In the genomic region with DNA sequence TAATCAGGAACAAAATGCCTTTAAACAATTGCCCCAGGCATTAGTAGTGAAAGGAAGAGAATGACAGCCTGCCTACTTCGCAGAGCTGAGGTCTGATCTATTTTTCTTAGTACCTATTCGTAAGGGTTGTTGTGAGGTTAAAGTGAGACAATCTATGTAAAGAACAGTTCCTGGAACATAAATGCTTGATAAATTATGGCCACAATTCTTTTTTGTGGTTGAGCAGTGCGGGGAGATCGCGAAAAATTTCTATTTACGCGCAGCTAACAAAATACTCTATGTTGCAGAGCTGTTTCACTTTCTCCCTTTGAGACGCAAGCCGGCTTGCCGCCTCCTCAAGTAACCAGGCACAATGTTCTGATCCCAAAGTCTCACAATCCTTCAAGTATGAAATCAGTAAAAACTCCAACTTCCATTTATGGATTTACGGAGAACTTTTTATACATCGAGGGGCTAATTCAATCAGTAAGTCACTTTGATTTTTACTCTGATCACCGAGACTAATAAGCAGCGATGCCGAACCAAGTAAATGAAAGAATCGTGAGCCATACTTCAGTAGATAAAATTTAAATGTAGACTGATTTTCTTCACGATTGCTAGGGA, we compare ENCODE assay signal across 1 cellular context.
TF ChIP-seq lines count a peak whose summit lies in the region.

No MANE protein-coding gene starts in this region.

TF ChIP-seq in WTC11, 78 proteins besides CTCF, POLR2A, EP300 and RAD21 (continued from another document):
- TF ChIP-seq, protein P1, sequence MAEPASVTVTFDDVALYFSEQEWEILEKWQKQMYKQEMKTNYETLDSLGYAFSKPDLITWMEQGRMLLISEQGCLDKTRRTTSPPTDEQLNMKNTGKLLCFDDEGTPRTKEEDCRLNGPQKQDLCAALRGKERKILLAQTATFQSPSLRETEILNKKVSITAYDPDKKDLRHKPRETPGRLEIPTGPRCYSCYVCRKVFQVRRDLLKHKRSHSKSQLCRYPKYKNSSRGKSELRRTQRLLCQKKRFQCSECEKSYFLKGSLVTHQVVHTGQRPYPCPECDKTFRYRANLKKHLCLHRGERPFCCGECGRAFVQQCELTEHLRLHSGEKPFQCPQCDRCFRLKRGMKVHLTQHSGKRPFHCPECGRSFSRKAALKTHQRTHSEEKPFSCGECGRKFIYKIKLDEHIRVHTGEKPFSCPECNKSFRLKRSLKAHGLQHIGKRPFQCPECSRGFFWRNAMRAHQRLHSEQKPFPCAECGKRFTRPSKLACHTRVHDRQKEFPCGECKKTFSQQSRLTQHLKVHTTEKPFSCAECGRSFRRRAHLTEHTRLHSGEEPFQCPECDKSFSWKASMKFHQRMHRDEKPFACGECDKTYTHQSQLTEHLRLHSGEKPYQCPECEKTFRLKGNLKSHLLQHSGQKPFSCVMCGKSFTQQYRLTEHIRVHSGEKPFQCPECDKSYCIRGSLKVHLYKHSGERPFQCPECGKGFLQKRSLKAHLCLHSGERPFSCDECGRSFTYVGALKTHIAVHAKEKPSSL (CRISPR knock-in tag; conservative IDR thresholded peaks at IDR 0.05), result no peak
- TF ChIP-seq MXD4 (CRISPR knock-in tag; IDR thresholded peaks at IDR 0.05; ENCODE audit: borderline replicate concordance) (no peak), OVOL2 (CRISPR knock-in tag; IDR thresholded peaks at IDR 0.05; ENCODE audit: borderline replicate concordance) (no peak), GRHL2 (CRISPR knock-in tag; IDR thresholded peaks at IDR 0.05; ENCODE audit: insufficient replicate concordance, severe bottlenecking) (no peak), CREB1 (CRISPR knock-in tag; IDR thresholded peaks at IDR 0.05) (no peak)
- TF ChIP-seq, protein P2, sequence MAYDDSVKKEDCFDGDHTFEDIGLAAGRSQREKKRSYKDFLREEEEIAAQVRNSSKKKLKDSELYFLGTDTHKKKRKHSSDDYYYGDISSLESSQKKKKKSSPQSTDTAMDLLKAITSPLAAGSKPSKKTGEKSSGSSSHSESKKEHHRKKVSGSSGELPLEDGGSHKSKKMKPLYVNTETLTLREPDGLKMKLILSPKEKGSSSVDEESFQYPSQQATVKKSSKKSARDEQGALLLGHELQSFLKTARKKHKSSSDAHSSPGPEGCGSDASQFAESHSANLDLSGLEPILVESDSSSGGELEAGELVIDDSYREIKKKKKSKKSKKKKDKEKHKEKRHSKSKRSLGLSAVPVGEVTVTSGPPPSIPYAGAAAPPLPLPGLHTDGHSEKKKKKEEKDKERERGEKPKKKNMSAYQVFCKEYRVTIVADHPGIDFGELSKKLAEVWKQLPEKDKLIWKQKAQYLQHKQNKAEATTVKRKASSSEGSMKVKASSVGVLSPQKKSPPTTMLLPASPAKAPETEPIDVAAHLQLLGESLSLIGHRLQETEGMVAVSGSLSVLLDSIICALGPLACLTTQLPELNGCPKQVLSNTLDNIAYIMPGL (CRISPR knock-in tag; IDR thresholded peaks at IDR 0.05), result no peak
- TF ChIP-seq, protein P3, sequence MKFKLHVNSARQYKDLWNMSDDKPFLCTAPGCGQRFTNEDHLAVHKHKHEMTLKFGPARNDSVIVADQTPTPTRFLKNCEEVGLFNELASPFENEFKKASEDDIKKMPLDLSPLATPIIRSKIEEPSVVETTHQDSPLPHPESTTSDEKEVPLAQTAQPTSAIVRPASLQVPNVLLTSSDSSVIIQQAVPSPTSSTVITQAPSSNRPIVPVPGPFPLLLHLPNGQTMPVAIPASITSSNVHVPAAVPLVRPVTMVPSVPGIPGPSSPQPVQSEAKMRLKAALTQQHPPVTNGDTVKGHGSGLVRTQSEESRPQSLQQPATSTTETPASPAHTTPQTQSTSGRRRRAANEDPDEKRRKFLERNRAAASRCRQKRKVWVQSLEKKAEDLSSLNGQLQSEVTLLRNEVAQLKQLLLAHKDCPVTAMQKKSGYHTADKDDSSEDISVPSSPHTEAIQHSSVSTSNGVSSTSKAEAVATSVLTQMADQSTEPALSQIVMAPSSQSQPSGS (CRISPR knock-in tag; IDR thresholded peaks at IDR 0.05; ENCODE audit: borderline replicate concordance, low read depth), result no peak
- TF ChIP-seq, protein P4, sequence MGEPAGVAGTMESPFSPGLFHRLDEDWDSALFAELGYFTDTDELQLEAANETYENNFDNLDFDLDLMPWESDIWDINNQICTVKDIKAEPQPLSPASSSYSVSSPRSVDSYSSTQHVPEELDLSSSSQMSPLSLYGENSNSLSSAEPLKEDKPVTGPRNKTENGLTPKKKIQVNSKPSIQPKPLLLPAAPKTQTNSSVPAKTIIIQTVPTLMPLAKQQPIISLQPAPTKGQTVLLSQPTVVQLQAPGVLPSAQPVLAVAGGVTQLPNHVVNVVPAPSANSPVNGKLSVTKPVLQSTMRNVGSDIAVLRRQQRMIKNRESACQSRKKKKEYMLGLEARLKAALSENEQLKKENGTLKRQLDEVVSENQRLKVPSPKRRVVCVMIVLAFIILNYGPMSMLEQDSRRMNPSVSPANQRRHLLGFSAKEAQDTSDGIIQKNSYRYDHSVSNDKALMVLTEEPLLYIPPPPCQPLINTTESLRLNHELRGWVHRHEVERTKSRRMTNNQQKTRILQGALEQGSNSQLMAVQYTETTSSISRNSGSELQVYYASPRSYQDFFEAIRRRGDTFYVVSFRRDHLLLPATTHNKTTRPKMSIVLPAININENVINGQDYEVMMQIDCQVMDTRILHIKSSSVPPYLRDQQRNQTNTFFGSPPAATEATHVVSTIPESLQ (CRISPR knock-in tag; IDR thresholded peaks at IDR 0.05), result no peak
- TF ChIP-seq, protein P5, sequence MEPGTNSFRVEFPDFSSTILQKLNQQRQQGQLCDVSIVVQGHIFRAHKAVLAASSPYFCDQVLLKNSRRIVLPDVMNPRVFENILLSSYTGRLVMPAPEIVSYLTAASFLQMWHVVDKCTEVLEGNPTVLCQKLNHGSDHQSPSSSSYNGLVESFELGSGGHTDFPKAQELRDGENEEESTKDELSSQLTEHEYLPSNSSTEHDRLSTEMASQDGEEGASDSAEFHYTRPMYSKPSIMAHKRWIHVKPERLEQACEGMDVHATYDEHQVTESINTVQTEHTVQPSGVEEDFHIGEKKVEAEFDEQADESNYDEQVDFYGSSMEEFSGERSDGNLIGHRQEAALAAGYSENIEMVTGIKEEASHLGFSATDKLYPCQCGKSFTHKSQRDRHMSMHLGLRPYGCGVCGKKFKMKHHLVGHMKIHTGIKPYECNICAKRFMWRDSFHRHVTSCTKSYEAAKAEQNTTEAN (CRISPR knock-in tag; IDR thresholded peaks at IDR 0.05), result no peak
- TF ChIP-seq, protein P6, sequence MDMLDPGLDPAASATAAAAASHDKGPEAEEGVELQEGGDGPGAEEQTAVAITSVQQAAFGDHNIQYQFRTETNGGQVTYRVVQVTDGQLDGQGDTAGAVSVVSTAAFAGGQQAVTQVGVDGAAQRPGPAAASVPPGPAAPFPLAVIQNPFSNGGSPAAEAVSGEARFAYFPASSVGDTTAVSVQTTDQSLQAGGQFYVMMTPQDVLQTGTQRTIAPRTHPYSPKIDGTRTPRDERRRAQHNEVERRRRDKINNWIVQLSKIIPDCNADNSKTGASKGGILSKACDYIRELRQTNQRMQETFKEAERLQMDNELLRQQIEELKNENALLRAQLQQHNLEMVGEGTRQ (CRISPR knock-in tag; IDR thresholded peaks at IDR 0.05), result no peak
- TF ChIP-seq, protein P7, sequence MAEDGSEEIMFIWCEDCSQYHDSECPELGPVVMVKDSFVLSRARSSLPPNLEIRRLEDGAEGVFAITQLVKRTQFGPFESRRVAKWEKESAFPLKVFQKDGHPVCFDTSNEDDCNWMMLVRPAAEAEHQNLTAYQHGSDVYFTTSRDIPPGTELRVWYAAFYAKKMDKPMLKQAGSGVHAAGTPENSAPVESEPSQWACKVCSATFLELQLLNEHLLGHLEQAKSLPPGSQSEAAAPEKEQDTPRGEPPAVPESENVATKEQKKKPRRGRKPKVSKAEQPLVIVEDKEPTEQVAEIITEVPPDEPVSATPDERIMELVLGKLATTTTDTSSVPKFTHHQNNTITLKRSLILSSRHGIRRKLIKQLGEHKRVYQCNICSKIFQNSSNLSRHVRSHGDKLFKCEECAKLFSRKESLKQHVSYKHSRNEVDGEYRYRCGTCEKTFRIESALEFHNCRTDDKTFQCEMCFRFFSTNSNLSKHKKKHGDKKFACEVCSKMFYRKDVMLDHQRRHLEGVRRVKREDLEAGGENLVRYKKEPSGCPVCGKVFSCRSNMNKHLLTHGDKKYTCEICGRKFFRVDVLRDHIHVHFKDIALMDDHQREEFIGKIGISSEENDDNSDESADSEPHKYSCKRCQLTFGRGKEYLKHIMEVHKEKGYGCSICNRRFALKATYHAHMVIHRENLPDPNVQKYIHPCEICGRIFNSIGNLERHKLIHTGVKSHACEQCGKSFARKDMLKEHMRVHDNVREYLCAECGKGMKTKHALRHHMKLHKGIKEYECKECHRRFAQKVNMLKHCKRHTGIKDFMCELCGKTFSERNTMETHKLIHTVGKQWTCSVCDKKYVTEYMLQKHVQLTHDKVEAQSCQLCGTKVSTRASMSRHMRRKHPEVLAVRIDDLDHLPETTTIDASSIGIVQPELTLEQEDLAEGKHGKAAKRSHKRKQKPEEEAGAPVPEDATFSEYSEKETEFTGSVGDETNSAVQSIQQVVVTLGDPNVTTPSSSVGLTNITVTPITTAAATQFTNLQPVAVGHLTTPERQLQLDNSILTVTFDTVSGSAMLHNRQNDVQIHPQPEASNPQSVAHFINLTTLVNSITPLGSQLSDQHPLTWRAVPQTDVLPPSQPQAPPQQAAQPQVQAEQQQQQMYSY (CRISPR knock-in tag; IDR thresholded peaks at IDR 0.05), result no peak
